In the genomic region with DNA sequence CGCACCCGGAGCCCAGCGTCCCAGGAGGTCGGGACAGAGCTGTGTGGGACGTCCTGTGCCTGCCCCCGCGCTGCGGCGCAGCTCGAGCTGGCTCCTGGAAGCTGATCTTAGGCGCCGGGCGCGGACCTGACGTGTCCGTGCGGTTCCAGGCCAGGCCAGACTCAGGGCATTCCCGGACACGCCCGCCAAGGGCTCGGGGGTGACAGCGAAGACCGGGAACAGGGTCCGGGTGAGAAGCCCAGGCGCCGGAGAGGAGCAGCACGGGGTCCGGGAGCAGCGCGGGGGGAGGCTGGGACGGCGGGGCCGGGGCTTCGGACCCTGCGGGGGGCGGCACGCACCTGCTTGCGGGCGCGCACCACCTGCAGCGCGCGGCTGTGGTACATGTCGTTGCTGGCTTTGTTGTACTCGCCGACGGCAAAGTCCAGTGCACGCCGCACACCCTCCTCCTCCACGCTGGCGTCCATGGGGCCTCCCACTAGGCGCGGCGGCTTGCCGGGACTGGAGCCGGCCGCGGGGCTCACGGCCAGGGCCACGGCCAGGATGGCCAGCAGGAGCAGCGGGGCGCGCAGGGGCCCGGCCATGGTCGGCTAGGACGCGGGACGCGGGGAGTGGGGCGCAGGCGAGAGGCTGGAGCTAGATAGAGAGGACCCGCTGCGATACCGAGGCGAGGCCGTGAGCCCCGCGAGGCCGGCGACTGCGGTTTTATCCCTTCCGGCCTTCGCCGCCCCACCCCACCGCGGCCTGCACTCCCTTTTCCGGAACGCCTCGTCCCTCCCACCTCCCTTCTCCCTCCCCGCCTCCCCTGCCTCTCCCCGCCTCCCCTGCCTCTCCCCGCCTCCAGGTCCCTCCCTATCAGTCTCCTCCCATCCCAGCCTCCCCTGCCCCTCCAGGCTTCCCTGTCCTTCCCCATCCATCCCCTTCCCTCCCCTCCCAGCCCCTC, we compare ENCODE assay signal across 1 cellular context.
A peak's percentile ranks its signal among the peaks of the same experiment; 100 is the strongest.
TF ChIP-seq lines count a peak whose summit lies in the region.

A gene with protein sequence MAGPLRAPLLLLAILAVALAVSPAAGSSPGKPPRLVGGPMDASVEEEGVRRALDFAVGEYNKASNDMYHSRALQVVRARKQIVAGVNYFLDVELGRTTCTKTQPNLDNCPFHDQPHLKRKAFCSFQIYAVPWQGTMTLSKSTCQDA (minus strand): TSS at position 674 of the 940 bp plus-strand sequence. CDS start 93 bp downstream, at position 581.

TF ChIP-seq in HepG2, 621 proteins besides CTCF, POLR2A, EP300 and RAD21 (continued from another document and continues in another):
- TF ChIP-seq, protein P1, sequence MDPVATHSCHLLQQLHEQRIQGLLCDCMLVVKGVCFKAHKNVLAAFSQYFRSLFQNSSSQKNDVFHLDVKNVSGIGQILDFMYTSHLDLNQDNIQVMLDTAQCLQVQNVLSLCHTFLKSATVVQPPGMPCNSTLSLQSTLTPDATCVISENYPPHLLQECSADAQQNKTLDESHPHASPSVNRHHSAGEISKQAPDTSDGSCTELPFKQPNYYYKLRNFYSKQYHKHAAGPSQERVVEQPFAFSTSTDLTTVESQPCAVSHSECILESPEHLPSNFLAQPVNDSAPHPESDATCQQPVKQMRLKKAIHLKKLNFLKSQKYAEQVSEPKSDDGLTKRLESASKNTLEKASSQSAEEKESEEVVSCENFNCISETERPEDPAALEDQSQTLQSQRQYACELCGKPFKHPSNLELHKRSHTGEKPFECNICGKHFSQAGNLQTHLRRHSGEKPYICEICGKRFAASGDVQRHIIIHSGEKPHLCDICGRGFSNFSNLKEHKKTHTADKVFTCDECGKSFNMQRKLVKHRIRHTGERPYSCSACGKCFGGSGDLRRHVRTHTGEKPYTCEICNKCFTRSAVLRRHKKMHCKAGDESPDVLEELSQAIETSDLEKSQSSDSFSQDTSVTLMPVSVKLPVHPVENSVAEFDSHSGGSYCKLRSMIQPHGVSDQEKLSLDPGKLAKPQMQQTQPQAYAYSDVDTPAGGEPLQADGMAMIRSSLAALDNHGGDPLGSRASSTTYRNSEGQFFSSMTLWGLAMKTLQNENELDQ (CRISPR knock-in tag; IDR thresholded peaks at IDR 0.05; ENCODE audit: borderline replicate concordance), result peak; percentile 62; the same call in 1 of the 2 replicates
- TF ChIP-seq TARDBP (CRISPR knock-in tag; IDR thresholded peaks at IDR 0.05) (peak; percentile 79), ZNF3 (CRISPR knock-in tag; IDR thresholded peaks at IDR 0.05) (no peak), TAF1 (CRISPR knock-in tag; IDR thresholded peaks at IDR 0.05) (peak; percentile 93), IKZF4 (CRISPR knock-in tag; IDR thresholded peaks at IDR 0.05; ENCODE audit: borderline replicate concordance, low read depth, not compliant biosample characterization) (peak; percentile 98), PLRG1 (conservative IDR thresholded peaks at IDR 0.05) (no peak), TBP (CRISPR knock-in tag; IDR thresholded peaks at IDR 0.05) (no peak), ZNF543 (CRISPR knock-in tag; IDR thresholded peaks at IDR 0.05) (peak; percentile 91), NCOR1 (IDR thresholded peaks at IDR 0.05; ENCODE audit: borderline replicate concordance, low read length) (peak; percentile 53; the same call in 1 of the 2 replicates), ZNF33B (CRISPR knock-in tag; IDR thresholded peaks at IDR 0.05) (peak; percentile 76; the same call in 1 of the 2 replicates), SRSF9 (IDR thresholded peaks at IDR 0.05; ENCODE audit: borderline replicate concordance, insufficient read depth, low read depth, low read length, poor library complexity, severe bottlenecking) (no peak), ASH2L (IDR thresholded peaks at IDR 0.05; ENCODE audit: insufficient read length, low read depth, low read length) (peak; percentile 93), ZNF367 (CRISPR knock-in tag; IDR thresholded peaks at IDR 0.05; ENCODE audit: borderline replicate concordance) (peak; percentile 90; the same call in 1 of the 2 replicates), RORA (CRISPR knock-in tag; IDR thresholded peaks at IDR 0.05) (no peak), NFKB2 (CRISPR knock-in tag; IDR thresholded peaks at IDR 0.05; ENCODE audit: borderline replicate concordance) (peak; percentile 98), ZNF674 (CRISPR knock-in tag; IDR thresholded peaks at IDR 0.05; ENCODE audit: low read depth) (0 out of 2 replicates have a peak, but pooled peaks have one; percentile 76), ONECUT2 (CRISPR knock-in tag; IDR thresholded peaks at IDR 0.05) (no peak), ZNF20 (CRISPR knock-in tag; IDR thresholded peaks at IDR 0.05) (no peak), PAX8 (CRISPR knock-in tag; IDR thresholded peaks at IDR 0.05; ENCODE audit: borderline replicate concordance) (peak; percentile 96), ZFP36 (IDR thresholded peaks at IDR 0.05; ENCODE audit: borderline replicate concordance, low read depth, low read length, partially characterized antibody) (peak; percentile 17)
- TF ChIP-seq, protein P2, sequence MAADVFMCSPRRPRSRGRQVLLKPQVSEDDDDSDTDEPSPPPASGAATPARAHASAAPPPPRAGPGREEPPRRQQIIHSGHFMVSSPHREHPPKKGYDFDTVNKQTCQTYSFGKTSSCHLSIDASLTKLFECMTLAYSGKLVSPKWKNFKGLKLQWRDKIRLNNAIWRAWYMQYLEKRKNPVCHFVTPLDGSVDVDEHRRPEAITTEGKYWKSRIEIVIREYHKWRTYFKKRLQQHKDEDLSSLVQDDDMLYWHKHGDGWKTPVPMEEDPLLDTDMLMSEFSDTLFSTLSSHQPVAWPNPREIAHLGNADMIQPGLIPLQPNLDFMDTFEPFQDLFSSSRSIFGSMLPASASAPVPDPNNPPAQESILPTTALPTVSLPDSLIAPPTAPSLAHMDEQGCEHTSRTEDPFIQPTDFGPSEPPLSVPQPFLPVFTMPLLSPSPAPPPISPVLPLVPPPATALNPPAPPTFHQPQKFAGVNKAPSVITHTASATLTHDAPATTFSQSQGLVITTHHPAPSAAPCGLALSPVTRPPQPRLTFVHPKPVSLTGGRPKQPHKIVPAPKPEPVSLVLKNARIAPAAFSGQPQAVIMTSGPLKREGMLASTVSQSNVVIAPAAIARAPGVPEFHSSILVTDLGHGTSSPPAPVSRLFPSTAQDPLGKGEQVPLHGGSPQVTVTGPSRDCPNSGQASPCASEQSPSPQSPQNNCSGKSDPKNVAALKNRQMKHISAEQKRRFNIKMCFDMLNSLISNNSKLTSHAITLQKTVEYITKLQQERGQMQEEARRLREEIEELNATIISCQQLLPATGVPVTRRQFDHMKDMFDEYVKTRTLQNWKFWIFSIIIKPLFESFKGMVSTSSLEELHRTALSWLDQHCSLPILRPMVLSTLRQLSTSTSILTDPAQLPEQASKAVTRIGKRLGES (CRISPR knock-in tag; IDR thresholded peaks at IDR 0.05; ENCODE audit: borderline replicate concordance), result peak; percentile 87; the same call in 1 of the 2 replicates
- TF ChIP-seq, protein P3, sequence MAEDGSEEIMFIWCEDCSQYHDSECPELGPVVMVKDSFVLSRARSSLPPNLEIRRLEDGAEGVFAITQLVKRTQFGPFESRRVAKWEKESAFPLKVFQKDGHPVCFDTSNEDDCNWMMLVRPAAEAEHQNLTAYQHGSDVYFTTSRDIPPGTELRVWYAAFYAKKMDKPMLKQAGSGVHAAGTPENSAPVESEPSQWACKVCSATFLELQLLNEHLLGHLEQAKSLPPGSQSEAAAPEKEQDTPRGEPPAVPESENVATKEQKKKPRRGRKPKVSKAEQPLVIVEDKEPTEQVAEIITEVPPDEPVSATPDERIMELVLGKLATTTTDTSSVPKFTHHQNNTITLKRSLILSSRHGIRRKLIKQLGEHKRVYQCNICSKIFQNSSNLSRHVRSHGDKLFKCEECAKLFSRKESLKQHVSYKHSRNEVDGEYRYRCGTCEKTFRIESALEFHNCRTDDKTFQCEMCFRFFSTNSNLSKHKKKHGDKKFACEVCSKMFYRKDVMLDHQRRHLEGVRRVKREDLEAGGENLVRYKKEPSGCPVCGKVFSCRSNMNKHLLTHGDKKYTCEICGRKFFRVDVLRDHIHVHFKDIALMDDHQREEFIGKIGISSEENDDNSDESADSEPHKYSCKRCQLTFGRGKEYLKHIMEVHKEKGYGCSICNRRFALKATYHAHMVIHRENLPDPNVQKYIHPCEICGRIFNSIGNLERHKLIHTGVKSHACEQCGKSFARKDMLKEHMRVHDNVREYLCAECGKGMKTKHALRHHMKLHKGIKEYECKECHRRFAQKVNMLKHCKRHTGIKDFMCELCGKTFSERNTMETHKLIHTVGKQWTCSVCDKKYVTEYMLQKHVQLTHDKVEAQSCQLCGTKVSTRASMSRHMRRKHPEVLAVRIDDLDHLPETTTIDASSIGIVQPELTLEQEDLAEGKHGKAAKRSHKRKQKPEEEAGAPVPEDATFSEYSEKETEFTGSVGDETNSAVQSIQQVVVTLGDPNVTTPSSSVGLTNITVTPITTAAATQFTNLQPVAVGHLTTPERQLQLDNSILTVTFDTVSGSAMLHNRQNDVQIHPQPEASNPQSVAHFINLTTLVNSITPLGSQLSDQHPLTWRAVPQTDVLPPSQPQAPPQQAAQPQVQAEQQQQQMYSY (CRISPR knock-in tag; IDR thresholded peaks at IDR 0.05), result peak; percentile 86
- TF ChIP-seq, protein P4, sequence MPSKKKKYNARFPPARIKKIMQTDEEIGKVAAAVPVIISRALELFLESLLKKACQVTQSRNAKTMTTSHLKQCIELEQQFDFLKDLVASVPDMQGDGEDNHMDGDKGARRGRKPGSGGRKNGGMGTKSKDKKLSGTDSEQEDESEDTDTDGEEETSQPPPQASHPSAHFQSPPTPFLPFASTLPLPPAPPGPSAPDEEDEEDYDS (CRISPR knock-in tag; IDR thresholded peaks at IDR 0.05), result peak; percentile 99
- TF ChIP-seq, protein P5, sequence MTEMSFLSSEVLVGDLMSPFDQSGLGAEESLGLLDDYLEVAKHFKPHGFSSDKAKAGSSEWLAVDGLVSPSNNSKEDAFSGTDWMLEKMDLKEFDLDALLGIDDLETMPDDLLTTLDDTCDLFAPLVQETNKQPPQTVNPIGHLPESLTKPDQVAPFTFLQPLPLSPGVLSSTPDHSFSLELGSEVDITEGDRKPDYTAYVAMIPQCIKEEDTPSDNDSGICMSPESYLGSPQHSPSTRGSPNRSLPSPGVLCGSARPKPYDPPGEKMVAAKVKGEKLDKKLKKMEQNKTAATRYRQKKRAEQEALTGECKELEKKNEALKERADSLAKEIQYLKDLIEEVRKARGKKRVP (CRISPR knock-in tag; IDR thresholded peaks at IDR 0.05), result peak in 1 of 2 experiments; percentile 79; a peak in 2 of 4 replicates
- TF ChIP-seq, protein P6, sequence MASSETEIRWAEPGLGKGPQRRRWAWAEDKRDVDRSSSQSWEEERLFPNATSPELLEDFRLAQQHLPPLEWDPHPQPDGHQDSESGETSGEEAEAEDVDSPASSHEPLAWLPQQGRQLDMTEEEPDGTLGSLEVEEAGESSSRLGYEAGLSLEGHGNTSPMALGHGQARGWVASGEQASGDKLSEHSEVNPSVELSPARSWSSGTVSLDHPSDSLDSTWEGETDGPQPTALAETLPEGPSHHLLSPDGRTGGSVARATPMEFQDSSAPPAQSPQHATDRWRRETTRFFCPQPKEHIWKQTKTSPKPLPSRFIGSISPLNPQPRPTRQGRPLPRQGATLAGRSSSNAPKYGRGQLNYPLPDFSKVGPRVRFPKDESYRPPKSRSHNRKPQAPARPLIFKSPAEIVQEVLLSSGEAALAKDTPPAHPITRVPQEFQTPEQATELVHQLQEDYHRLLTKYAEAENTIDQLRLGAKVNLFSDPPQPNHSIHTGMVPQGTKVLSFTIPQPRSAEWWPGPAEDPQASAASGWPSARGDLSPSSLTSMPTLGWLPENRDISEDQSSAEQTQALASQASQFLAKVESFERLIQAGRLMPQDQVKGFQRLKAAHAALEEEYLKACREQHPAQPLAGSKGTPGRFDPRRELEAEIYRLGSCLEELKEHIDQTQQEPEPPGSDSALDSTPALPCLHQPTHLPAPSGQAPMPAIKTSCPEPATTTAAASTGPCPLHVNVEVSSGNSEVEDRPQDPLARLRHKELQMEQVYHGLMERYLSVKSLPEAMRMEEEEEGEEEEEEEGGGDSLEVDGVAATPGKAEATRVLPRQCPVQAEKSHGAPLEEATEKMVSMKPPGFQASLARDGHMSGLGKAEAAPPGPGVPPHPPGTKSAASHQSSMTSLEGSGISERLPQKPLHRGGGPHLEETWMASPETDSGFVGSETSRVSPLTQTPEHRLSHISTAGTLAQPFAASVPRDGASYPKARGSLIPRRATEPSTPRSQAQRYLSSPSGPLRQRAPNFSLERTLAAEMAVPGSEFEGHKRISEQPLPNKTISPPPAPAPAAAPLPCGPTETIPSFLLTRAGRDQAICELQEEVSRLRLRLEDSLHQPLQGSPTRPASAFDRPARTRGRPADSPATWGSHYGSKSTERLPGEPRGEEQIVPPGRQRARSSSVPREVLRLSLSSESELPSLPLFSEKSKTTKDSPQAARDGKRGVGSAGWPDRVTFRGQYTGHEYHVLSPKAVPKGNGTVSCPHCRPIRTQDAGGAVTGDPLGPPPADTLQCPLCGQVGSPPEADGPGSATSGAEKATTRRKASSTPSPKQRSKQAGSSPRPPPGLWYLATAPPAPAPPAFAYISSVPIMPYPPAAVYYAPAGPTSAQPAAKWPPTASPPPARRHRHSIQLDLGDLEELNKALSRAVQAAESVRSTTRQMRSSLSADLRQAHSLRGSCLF (CRISPR knock-in tag; IDR thresholded peaks at IDR 0.05; ENCODE audit: borderline replicate concordance), result no peak
- TF ChIP-seq, protein P7, sequence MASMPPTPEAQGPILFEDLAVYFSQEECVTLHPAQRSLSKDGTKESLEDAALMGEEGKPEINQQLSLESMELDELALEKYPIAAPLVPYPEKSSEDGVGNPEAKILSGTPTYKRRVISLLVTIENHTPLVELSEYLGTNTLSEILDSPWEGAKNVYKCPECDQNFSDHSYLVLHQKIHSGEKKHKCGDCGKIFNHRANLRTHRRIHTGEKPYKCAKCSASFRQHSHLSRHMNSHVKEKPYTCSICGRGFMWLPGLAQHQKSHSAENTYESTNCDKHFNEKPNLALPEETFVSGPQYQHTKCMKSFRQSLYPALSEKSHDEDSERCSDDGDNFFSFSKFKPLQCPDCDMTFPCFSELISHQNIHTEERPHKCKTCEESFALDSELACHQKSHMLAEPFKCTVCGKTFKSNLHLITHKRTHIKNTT (CRISPR knock-in tag; IDR thresholded peaks at IDR 0.05), result 0 out of 2 replicates have a peak, but pooled peaks have one; percentile 63
- TF ChIP-seq, protein P8, sequence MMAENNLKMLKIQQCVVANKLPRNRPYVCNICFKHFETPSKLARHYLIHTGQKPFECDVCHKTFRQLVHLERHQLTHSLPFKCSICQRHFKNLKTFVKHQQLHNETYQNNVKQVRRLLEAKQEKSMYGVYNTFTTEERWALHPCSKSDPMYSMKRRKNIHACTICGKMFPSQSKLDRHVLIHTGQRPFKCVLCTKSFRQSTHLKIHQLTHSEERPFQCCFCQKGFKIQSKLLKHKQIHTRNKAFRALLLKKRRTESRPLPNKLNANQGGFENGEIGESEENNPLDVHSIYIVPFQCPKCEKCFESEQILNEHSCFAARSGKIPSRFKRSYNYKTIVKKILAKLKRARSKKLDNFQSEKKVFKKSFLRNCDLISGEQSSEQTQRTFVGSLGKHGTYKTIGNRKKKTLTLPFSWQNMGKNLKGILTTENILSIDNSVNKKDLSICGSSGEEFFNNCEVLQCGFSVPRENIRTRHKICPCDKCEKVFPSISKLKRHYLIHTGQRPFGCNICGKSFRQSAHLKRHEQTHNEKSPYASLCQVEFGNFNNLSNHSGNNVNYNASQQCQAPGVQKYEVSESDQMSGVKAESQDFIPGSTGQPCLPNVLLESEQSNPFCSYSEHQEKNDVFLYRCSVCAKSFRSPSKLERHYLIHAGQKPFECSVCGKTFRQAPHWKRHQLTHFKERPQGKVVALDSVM (CRISPR knock-in tag; IDR thresholded peaks at IDR 0.05), result peak; percentile 93
- TF ChIP-seq, protein P9, sequence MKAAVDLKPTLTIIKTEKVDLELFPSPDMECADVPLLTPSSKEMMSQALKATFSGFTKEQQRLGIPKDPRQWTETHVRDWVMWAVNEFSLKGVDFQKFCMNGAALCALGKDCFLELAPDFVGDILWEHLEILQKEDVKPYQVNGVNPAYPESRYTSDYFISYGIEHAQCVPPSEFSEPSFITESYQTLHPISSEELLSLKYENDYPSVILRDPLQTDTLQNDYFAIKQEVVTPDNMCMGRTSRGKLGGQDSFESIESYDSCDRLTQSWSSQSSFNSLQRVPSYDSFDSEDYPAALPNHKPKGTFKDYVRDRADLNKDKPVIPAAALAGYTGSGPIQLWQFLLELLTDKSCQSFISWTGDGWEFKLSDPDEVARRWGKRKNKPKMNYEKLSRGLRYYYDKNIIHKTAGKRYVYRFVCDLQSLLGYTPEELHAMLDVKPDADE (CRISPR knock-in tag; IDR thresholded peaks at IDR 0.05), result no peak; the same call in 1 of the 2 replicates
